2 cellular contexts compared by ENCODE assay signal in genomic region chr10:77683088-77683432, GRCh38. TPM values are rescaled to one million over a fixed set of nuclear protein-coding genes. Genes with fewer than 3 reads are reported as not detected.
"Had no signal": no experiment of that assay in that cellular context is flagged by ENCODE, and none has a peak within 500 bp of the region (broad histone marks: within the 10 kb centered on the region; RNA-seq: fewer than 3 reads in every experiment).

No MANE protein-coding gene starts in this region.

RNA-seq across cellular contexts. Expression of gene KCNMA1, which starts 45.5 kb away (rescaled TPM):
- polyA plus RNA-seq: immature natural killer cell; naive thymus-derived CD4-positive, alpha-beta T cell had no signal
